ENCODE assay signal across 20 cellular contexts in the genomic region with DNA sequence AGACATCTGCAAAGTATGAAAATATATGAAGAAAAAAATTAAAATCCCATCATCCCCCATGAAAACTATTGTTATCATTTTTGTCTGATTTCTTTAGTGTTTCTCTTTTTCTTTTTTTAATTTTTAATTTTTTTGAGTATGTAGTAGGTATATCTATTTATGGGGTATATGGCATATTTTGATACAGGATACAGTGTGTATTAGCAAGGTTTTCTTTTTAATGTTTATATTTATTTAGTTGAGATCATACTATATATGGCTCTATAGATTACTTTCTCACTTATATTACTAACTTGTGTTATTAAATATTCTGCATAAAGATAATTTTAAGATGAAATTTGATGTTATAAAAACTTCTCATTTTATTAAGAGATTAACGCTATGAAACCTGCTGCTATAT. TPM values are rescaled to one million over a fixed set of nuclear protein-coding genes. Genes with fewer than 3 reads are reported as not detected.
DNase-seq lines count a peak whose midpoint lies in the region; ATAC-seq and FAIRE-seq lines count a peak whose summit lies in the region.
"Had no signal": no experiment of that assay in that cellular context is flagged by ENCODE, and none has a peak within 500 bp of the region (broad histone marks: within the 10 kb centered on the region; RNA-seq: fewer than 3 reads in every experiment).

No MANE protein-coding gene starts in this region.

- H3K27me3 ChIP-seq in GM23248 (replicated peaks; ENCODE audit: insufficient read depth), result no peaks in the 10 kb centered on the region
- H3K27me3 ChIP-seq: SJSA1 had no signal

- in situ Hi-C loops in GM23248 (cut with MboI), result no loop called here

- peak; percentile 77 for FAIRE-seq in TTC549 (lab: Jason Lieb, UNC)
- FAIRE-seq: K562 had no signal

- peaks cover 31% of the 10 kb centered on the region for H3K4me1 Mint-ChIP-seq in activated CD8-positive, alpha-beta memory T cell treated with anti-CD3 and anti-CD28 coated beads, Interleukin-2, amount 10 ng/mL, durations not matched to agents 7 days and 5 days
- H3K4me1 Mint-ChIP-seq in stimulated activated effector memory CD8-positive, alpha-beta T cell treated with anti-CD3 and anti-CD28 coated beads, Interleukin-12 subunit alpha, Interleukin-12 subunit beta, amount 100 ng/mL, for 72 hours, result peaks cover 57% of the 10 kb centered on the region

- H3K27ac ChIP-seq in GM23248, result no peak overlapping the region
- H3K27ac ChIP-seq: 22Rv1, C4-2B, SJSA1 had no signal

- no peak overlapping the region for H3K4me3 Mint-ChIP-seq in activated CD8-positive, alpha-beta memory T cell treated with anti-CD3 and anti-CD28 coated beads, Interleukin-2, amount 10 ng/mL, durations not matched to agents 7 days and 5 days
- no peak overlapping the region for H3K4me3 Mint-ChIP-seq in stimulated activated effector memory CD8-positive, alpha-beta T cell treated with anti-CD3 and anti-CD28 coated beads, Interleukin-12 subunit alpha, Interleukin-12 subunit beta, amount 100 ng/mL, for 72 hours
- H3K4me3 Mint-ChIP-seq: B cell had no signal

- H4K20me1 ChIP-seq in GM23248 (ENCODE audit: insufficient read depth), result no peaks in the 10 kb centered on the region

- H3K9me2 ChIP-seq in GM23248 (ENCODE audit: insufficient read depth), result no peaks in the 10 kb centered on the region

- no peak overlapping the region for H2AFZ ChIP-seq in GM23248

- H3K36me3 ChIP-seq in GM23248 (ENCODE audit: low read depth), result peaks cover 27% of the 10 kb centered on the region

- no peak overlapping the region for H3K4me2 ChIP-seq in GM23248 (ENCODE audit: unreplicated experiment)

- no peak overlapping the region for H3K4me3 ChIP-seq in GM23248
- H3K4me3 ChIP-seq: K562, SJSA1 had no signal

- no peaks in the 10 kb centered on the region for H3K27me3 Mint-ChIP-seq in activated CD8-positive, alpha-beta memory T cell treated with anti-CD3 and anti-CD28 coated beads, Interleukin-2, amount 10 ng/mL, durations not matched to agents 7 days and 5 days
- H3K27me3 Mint-ChIP-seq: B cell had no signal

- 0 out of 2 replicates have a peak overlapping the region, but pooled peaks have one; percentile 41 for H3K9ac ChIP-seq in GM23248

- H3K27ac Mint-ChIP-seq in activated CD8-positive, alpha-beta memory T cell treated with anti-CD3 and anti-CD28 coated beads, Interleukin-2, amount 10 ng/mL, durations not matched to agents 7 days and 5 days, result peak overlapping the region; percentile 28
- H3K27ac Mint-ChIP-seq in stimulated activated effector memory CD8-positive, alpha-beta T cell treated with anti-CD3 and anti-CD28 coated beads, Interleukin-12 subunit alpha, Interleukin-12 subunit beta, amount 100 ng/mL, for 72 hours, result peak overlapping the region; percentile 76
- H3K27ac Mint-ChIP-seq: B cell had no signal

- CTCF ChIA-PET in activated CD8-positive, alpha-beta memory T cell treated with anti-CD3 and anti-CD28 coated beads, Interleukin-2, amount 10 ng/mL, durations not matched to agents 7 days and 5 days (lab: Charles Lee), result interaction anchor here (0.7 kb wide), 1 partner anchor 13 kb away, joined by 3 read pairs; no protein-coding TSS in a partner anchor

- no peak for ATAC-seq in activated CD8-positive, alpha-beta memory T cell treated with anti-CD3 and anti-CD28 coated beads, Interleukin-2, amount 10 ng/mL, durations not matched to agents 7 days and 5 days
- no peak for ATAC-seq in stimulated activated effector memory CD8-positive, alpha-beta T cell treated with anti-CD3 and anti-CD28 coated beads, Interleukin-12 subunit alpha, Interleukin-12 subunit beta, amount 100 ng/mL, for 72 hours
- ATAC-seq in HG02981 (IDR thresholded peaks at IDR 0.05; ENCODE audit: unreplicated experiment), result no peak
- ATAC-seq: K562, PC-3 had no signal

- peaks cover 13% of the 10 kb centered on the region for H3K4me1 ChIP-seq in GM23248 (ENCODE audit: insufficient read depth)

- DNase-seq in activated CD8-positive, alpha-beta memory T cell treated with anti-CD3 and anti-CD28 coated beads, Interleukin-2, amount 10 ng/mL, durations not matched to agents 7 days and 5 days, result no peak
- DNase-seq in activated CD8-positive, alpha-beta memory T cell treated with anti-CD3 and anti-CD28 coated beads, Interleukin-2, amount 50 U/mL, for 48 hours, result no peak
- no peak for DNase-seq in GM23248
- DNase-seq in stimulated activated effector memory CD8-positive, alpha-beta T cell treated with anti-CD3 and anti-CD28 coated beads, Interleukin-12 subunit alpha, Interleukin-12 subunit beta, amount 100 ng/mL, for 72 hours (ENCODE audit: low spot score in 2 of 2), result no peak
- no peak for DNase-seq in NCI-H128 (lab: John Stamatoyannopoulos, UW; ENCODE audit: unreplicated experiment)
- DNase-seq: H7; NCI-H2107; NCI-H446; NCI-H524 treated with DMSO at 0.1 percent for 48 hours; NK-92 treated with Interleukin-12 subunit alpha and Interleukin-12 subunit beta, amount 100 ng/mL, for 24 hours; PC-3; Right ventricle myocardium superior; RPMI8226 had no signal

- H3K9me3 Mint-ChIP-seq in activated CD8-positive, alpha-beta memory T cell treated with anti-CD3 and anti-CD28 coated beads, Interleukin-2, amount 10 ng/mL, durations not matched to agents 7 days and 5 days (ENCODE audit: low read depth), result no peaks in the 10 kb centered on the region
- H3K9me3 Mint-ChIP-seq in stimulated activated effector memory CD8-positive, alpha-beta T cell treated with anti-CD3 and anti-CD28 coated beads, Interleukin-12 subunit alpha, Interleukin-12 subunit beta, amount 100 ng/mL, for 72 hours, result no peaks in the 10 kb centered on the region

- no peaks in the 10 kb centered on the region for H3K9me3 ChIP-seq in GM23248 (ENCODE audit: low read depth)
- H3K9me3 ChIP-seq: SJSA1 had no signal

- 93 to 100% methylated on average over 1 of the region's 1 CpG for WGBS in GM23248 (ENCODE audit: low coverage in 1 of 2, low lambda C conversion rate in 2 of 2, missing lambda C conversion rate in 2 of 2), 2 experiments

- peaks cover 54% of the 10 kb centered on the region for H3K36me3 Mint-ChIP-seq in activated CD8-positive, alpha-beta memory T cell treated with anti-CD3 and anti-CD28 coated beads, Interleukin-2, amount 10 ng/mL, durations not matched to agents 7 days and 5 days
- peaks cover 100% of the 10 kb centered on the region for H3K36me3 Mint-ChIP-seq in stimulated activated effector memory CD8-positive, alpha-beta T cell treated with anti-CD3 and anti-CD28 coated beads, Interleukin-12 subunit alpha, Interleukin-12 subunit beta, amount 100 ng/mL, for 72 hours

- peaks cover 17% of the 10 kb centered on the region for H3F3A ChIP-seq in GM23248 (ENCODE audit: insufficient read depth)

- H3K79me2 ChIP-seq in GM23248 (ENCODE audit: insufficient read depth), result peaks cover 21% of the 10 kb centered on the region

RNA-seq across cellular contexts. Expression of a gene that starts 11.4 kb away (rescaled TPM):
- 10 to 100 TPM; 74.0 to 81.1 TPM for total RNA-seq in activated CD8-positive, alpha-beta memory T cell treated with anti-CD3 and anti-CD28 coated beads, Interleukin-2, amount 10 ng/mL, durations not matched to agents 7 days and 5 days
- total RNA-seq in GM23248 (2014; rRNA removed; shearing (Covaris generic)), result 62.1 and 68.6 TPM in 2 replicates
- 43.3 and 46.2 TPM in 2 replicates for polyA plus RNA-seq in GM23248 (2016; fragmentation: Nextera tagmentation; extraction: Ambion mirVana)
